Comparison of ENCODE assay signal across 8 cellular contexts in the genomic region with DNA sequence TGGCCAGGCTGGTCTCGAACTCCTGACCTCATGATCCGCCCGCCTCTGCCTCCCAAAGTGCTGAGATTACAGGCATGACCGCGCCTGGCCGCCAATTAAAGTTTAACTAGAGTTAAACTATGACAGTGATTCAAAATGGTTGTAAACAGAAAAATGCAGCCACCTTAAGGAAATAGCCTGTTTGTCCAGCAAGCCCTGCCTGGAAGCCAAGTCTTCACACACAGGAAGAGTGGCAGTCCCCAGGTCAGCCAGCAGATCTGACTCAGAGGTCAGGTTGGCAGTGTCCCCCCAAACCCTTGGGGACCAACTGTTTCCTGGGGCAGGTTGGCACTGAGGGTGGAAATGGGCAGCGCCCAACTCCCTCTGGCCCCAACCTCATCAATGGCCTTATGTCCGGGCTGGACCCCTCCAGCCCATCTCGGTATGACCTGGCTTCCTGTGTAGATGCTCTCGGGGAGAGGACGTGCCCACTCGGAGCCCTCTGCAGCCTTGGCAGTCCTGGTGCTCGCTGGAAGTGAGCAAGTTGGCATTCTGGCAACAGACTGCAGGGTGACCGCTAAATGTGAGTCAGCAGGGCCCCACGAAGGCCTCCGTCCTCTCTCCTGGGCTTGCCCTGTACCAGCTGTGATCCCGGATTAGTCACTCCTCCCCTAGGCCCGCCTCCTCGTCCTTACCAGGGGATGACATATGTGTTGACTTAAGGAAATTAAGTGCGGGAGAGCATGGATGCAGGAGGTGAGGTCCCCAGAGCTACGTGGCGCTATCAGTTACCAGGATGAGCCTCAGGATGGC. TPM values are rescaled to one million over a fixed set of nuclear protein-coding genes. Genes with fewer than 3 reads are reported as not detected.
A peak's percentile ranks its signal among the peaks of the same experiment; 100 is the strongest.
DNase-seq lines count a peak whose midpoint lies in the region; ATAC-seq and TF ChIP-seq lines count a peak whose summit lies in the region.

No MANE protein-coding gene starts in this region.

- H3K4me3 ChIP-seq in AG04449 (ENCODE audit: low read depth, low read length): peak overlapping the region; percentile 67

- no peak for TF ChIP-seq CTCF in AG04449 (IDR thresholded peaks at IDR 0.05; ENCODE audit: insufficient read depth, low read length, missing control alignments)

- H3K36me3 Mint-ChIP-seq in activated CD4-positive, alpha-beta T cell treated with anti-CD3 and anti-CD28 coated beads for 36 hours (ENCODE audit: low read depth): peaks cover 12% of the 10 kb centered on the region
- no peaks in the 10 kb centered on the region for H3K36me3 Mint-ChIP-seq in dendritic cell treated with granulocyte-macrophage colony-stimulating factor and Interleukin-4, amounts not matched to agents 40 ng/mL and 50 ng/mL, for 4 days (ENCODE audit: low read depth)

- H3K4me1 Mint-ChIP-seq in activated CD4-positive, alpha-beta T cell treated with anti-CD3 and anti-CD28 coated beads for 36 hours: peaks cover 29% of the 10 kb centered on the region
- peaks cover 53% of the 10 kb centered on the region for H3K4me1 Mint-ChIP-seq in dendritic cell treated with granulocyte-macrophage colony-stimulating factor and Interleukin-4, amounts not matched to agents 40 ng/mL and 50 ng/mL, for 4 days (ENCODE audit: low read depth)

- ATAC-seq in GM19025 (IDR thresholded peaks at IDR 0.05; ENCODE audit: low read depth, unreplicated experiment) (peak; percentile 43), HG03342 (IDR thresholded peaks at IDR 0.05; ENCODE audit: unreplicated experiment) (peak; percentile 61)
- ATAC-seq in activated CD4-positive, alpha-beta T cell treated with anti-CD3 and anti-CD28 coated beads for 36 hours: peak; percentile 87

- CTCF ChIA-PET in AG04449 (lab: Yijun Ruan, JAX): interaction anchor here (0.6 to 6.6 kb wide), 27 partner anchors 9 to 629 kb away, joined by 3 to 175 read pairs (median 4); partner anchors contain the start of genes HSP90AB1, SLC29A1 and SLC35B2
- CTCF ChIA-PET in activated CD4-positive, alpha-beta T cell treated with anti-CD3 and anti-CD28 coated beads for 36 hours (lab: Charles Lee): interaction anchor here (0.5 to 1.7 kb wide), 7 partner anchors 9 to 76 kb away, joined by 3 to 8 read pairs (median 3); no protein-coding TSS in a partner anchor

- DNase-seq in AG04449 (ENCODE audit: low read depth, low spot score) (peak; percentile 88), NCI-H510A (lab: John Stamatoyannopoulos, UW) (peak; percentile 96), left kidney (ENCODE audit: low read depth, low spot score) (peak; percentile 94)
- DNase-seq in activated CD4-positive, alpha-beta T cell treated with anti-CD3 and anti-CD28 coated beads for 36 hours: peak; percentile 89
- DNase-seq in stimulated activated CD4-positive, alpha-beta T cell treated with anti-CD3 and anti-CD28 coated beads, Interleukin-2, amount 100 ng/mL, for 4 hours (ENCODE audit: low read depth): peak; percentile 54

- intact Hi-C loops in activated CD4-positive, alpha-beta T cell treated with anti-CD3 and anti-CD28 coated beads for 36 hours (cut with DNase I, micrococcal nuclease): loop anchor here (1.0 to 5.0 kb wide), 3 partner anchors 13 to 141 kb away; no protein-coding TSS in a partner anchor
- intact Hi-C loops in dendritic cell treated with granulocyte-macrophage colony-stimulating factor and Interleukin-4, amounts not matched to agents 40 ng/mL and 50 ng/mL, for 4 days (cut with micrococcal nuclease): loop anchor here (2.0 kb wide), 1 partner anchor 16 kb away; no protein-coding TSS in a partner anchor

- no peaks in the 10 kb centered on the region for H3K9me3 Mint-ChIP-seq in activated CD4-positive, alpha-beta T cell treated with anti-CD3 and anti-CD28 coated beads for 36 hours (ENCODE audit: low read depth)
- no peaks in the 10 kb centered on the region for H3K9me3 Mint-ChIP-seq in dendritic cell treated with granulocyte-macrophage colony-stimulating factor and Interleukin-4, amounts not matched to agents 40 ng/mL and 50 ng/mL, for 4 days

- peak overlapping the region; percentile 75 for H3K4me3 Mint-ChIP-seq in activated CD4-positive, alpha-beta T cell treated with anti-CD3 and anti-CD28 coated beads for 36 hours
- H3K4me3 Mint-ChIP-seq in dendritic cell treated with granulocyte-macrophage colony-stimulating factor and Interleukin-4, amounts not matched to agents 40 ng/mL and 50 ng/mL, for 4 days: peak overlapping the region; percentile 96

- POLR2A ChIA-PET in AG04449 (lab: Yijun Ruan, JAX): interaction anchor here (0.7 to 4.9 kb wide), 7 partner anchors 9 to 105 kb away, joined by 3 to 74 read pairs (median 3); partner anchors contain the start of genes HSP90AB1 and SLC29A1
- POLR2A ChIA-PET in activated CD4-positive, alpha-beta T cell treated with anti-CD3 and anti-CD28 coated beads for 36 hours (lab: Charles Lee): interaction anchor here (0.8 to 1.8 kb wide), 3 partner anchors 10 to 51 kb away, joined by 3 to 15 read pairs (median 6); partner anchors contain the start of gene HSP90AB1

- no peaks in the 10 kb centered on the region for H3K27me3 Mint-ChIP-seq in activated CD4-positive, alpha-beta T cell treated with anti-CD3 and anti-CD28 coated beads for 36 hours
- H3K27me3 Mint-ChIP-seq in dendritic cell treated with granulocyte-macrophage colony-stimulating factor and Interleukin-4, amounts not matched to agents 40 ng/mL and 50 ng/mL, for 4 days: peaks cover 6% of the 10 kb centered on the region

- H3K27ac Mint-ChIP-seq in activated CD4-positive, alpha-beta T cell treated with anti-CD3 and anti-CD28 coated beads for 36 hours: peak overlapping the region; percentile 94
- H3K27ac Mint-ChIP-seq in dendritic cell treated with granulocyte-macrophage colony-stimulating factor and Interleukin-4, amounts not matched to agents 40 ng/mL and 50 ng/mL, for 4 days: peak overlapping the region; percentile 98

RNA-seq across cellular contexts. Expression of gene HSP90AB1, which starts 9.7 kb away (rescaled TPM):
- 1,000 to 10,000 TPM; 2,120 to 2,263 TPM for total RNA-seq in activated CD4-positive, alpha-beta T cell treated with anti-CD3 and anti-CD28 coated beads for 36 hours

RNA-seq across cellular contexts. Expression of gene SLC29A1, which starts 13.8 kb away (rescaled TPM):
- 10 to 100 TPM; 59.8 to 98.3 TPM for total RNA-seq in activated CD4-positive, alpha-beta T cell treated with anti-CD3 and anti-CD28 coated beads for 36 hours

RNA-seq across cellular contexts. Expression of gene SLC35B2, which starts 20.1 kb away (rescaled TPM):
- 10 to 100 TPM; 14.1 TPM for total RNA-seq in activated CD4-positive, alpha-beta T cell treated with anti-CD3 and anti-CD28 coated beads for 36 hours

RNA-seq across cellular contexts. Expression of gene MYMX, which starts 20.5 kb away (rescaled TPM):
- total RNA-seq in activated CD4-positive, alpha-beta T cell treated with anti-CD3 and anti-CD28 coated beads for 36 hours: not detected

RNA-seq across cellular contexts. Expression of gene NFKBIE, which starts 28.1 kb away (rescaled TPM):
- total RNA-seq in activated CD4-positive, alpha-beta T cell treated with anti-CD3 and anti-CD28 coated beads for 36 hours: 10 to 100 TPM; 17.2 to 19.9 TPM

Comparison
In these comparisons a context has a peak if more than half of its experiments do, and no peak if none do; other contexts are left out.
1. Peak in every context shown above with its lines: DNase-seq, ATAC-seq and H3K4me3 ChIP-seq.